Comparison of ENCODE assay signal across 9 cellular contexts in genomic region chr20:50380697-50381040, GRCh38.
DNase-seq lines count a peak whose midpoint lies in the region; ATAC-seq and TF ChIP-seq lines count a peak whose summit lies in the region.
"Had no signal": no experiment of that assay in that cellular context is flagged by ENCODE, and none has a peak within 500 bp of the region (broad histone marks: within the 10 kb centered on the region; RNA-seq: fewer than 3 reads in every experiment).

No MANE protein-coding gene starts in this region.

- peaks cover 12 to 50% (median 29%) of the 10 kb centered on the region in 4 donors for H3K4me1 Mint-ChIP-seq in naive thymus-derived CD8-positive, alpha-beta T cell

- no peaks in the 10 kb centered on the region for H3K9me3 Mint-ChIP-seq in naive thymus-derived CD8-positive, alpha-beta T cell

- H3K36me3 ChIP-seq in BLaER1 (no peaks in the 10 kb centered on the region), MM.1S (replicated peaks; ENCODE audit: insufficient read depth, low read length) (no peaks in the 10 kb centered on the region)

- H3K36me3 Mint-ChIP-seq in naive thymus-derived CD8-positive, alpha-beta T cell, result no peaks in the 10 kb centered on the region

- no peaks in the 10 kb centered on the region for H3K27me3 ChIP-seq in BLaER1
- peaks cover 7% of the 10 kb centered on the region; the same call in 1 of the 2 replicates for H3K27me3 ChIP-seq in MM.1S (replicated peaks; ENCODE audit: insufficient read depth, low read length)

- H2AFZ ChIP-seq in MM.1S (ENCODE audit: low read length), result no peak overlapping the region

- H3K79me2 ChIP-seq in MM.1S (ENCODE audit: low read length), result no peaks in the 10 kb centered on the region

- no peaks in the 10 kb centered on the region for H3F3A ChIP-seq in MM.1S (ENCODE audit: insufficient read depth, low read length)

- H3K27me3 Mint-ChIP-seq in naive thymus-derived CD8-positive, alpha-beta T cell, result peaks cover 0 to 2% (median 0%) of the 10 kb centered on the region in 5 donors

- POLR2A ChIA-PET in naive thymus-derived CD8-positive, alpha-beta T cell (lab: Charles Lee), result interaction anchor here (0.7 kb wide), 1 partner anchor 423 kb away, joined by 3 read pairs; no protein-coding TSS in a partner anchor

- H3K27ac Mint-ChIP-seq in naive thymus-derived CD8-positive, alpha-beta T cell, result peak overlapping the region in 6 of 10 donors; percentile 10 to 81 (median 36)

- H3K9me2 ChIP-seq in MM.1S (replicated peaks; ENCODE audit: insufficient read depth, low read length), result no peaks in the 10 kb centered on the region

- H3K9me3 ChIP-seq in BLaER1 (no peaks in the 10 kb centered on the region), MM.1S (replicated peaks; ENCODE audit: insufficient read depth, low read length) (no peaks in the 10 kb centered on the region)

- peak overlapping the region; percentile 71 for H3K4me2 ChIP-seq in BLaER1
- H3K4me2 ChIP-seq in MM.1S (ENCODE audit: low read depth, low read length), result no peak overlapping the region

- H4K20me1 ChIP-seq in BLaER1 (no peaks in the 10 kb centered on the region), MM.1S (ENCODE audit: insufficient read depth, low read length) (no peaks in the 10 kb centered on the region)

- TF ChIP-seq CTCF in MM.1S (IDR thresholded peaks at IDR 0.05; ENCODE audit: low read length) (peak; percentile 11; the same call in 1 of the 2 replicates), cardiac fibroblast (IDR thresholded peaks at IDR 0.05; ENCODE audit: low read depth, low read length) (peak; percentile 59)

- H3K4me3 Mint-ChIP-seq in naive thymus-derived CD8-positive, alpha-beta T cell, result no peak overlapping the region

- H3K4me3 ChIP-seq in BLaER1 (no peak overlapping the region), MM.1S (ENCODE audit: low read length) (no peak overlapping the region), cardiac fibroblast (replicated peaks in 1 of 2; ENCODE audit: low read depth in 2 of 2, low read length in 2 of 2) (no peak overlapping the region)
- H3K4me3 ChIP-seq: coronary artery had no signal

- ATAC-seq in naive thymus-derived CD8-positive, alpha-beta T cell, result no peak
- ATAC-seq in HG02884 (IDR thresholded peaks at IDR 0.05; ENCODE audit: unreplicated experiment), result no peak

- H3K9ac ChIP-seq in BLaER1, result no peak overlapping the region
- H3K9ac ChIP-seq in MM.1S (ENCODE audit: low read length), result no peak overlapping the region

- DNase-seq in MM.1S (no peak), cardiac fibroblast (ENCODE audit: low read depth in 2 of 2) (peak; percentile 54 to 71), occipital lobe (lab: John Stamatoyannopoulos, UW) (no peak), mesenteric fat pad (ENCODE audit: low spot score) (no peak)
- DNase-seq in naive thymus-derived CD8-positive, alpha-beta T cell, result peak in 1 of 10 donors; percentile 31
- no peak for DNase-seq in stimulated activated CD4-positive, alpha-beta T cell treated with anti-CD3 and anti-CD28 coated beads, Interleukin-4, amount 100 ng/mL, for 24 hours

- H3K4me1 ChIP-seq in BLaER1, result peaks cover 68% of the 10 kb centered on the region
- H3K4me1 ChIP-seq in MM.1S (ENCODE audit: low read length), result peaks cover 8% of the 10 kb centered on the region; the same call in 1 of the 2 replicates

- no peak overlapping the region for H3K27ac ChIP-seq in BLaER1
- H3K27ac ChIP-seq in MM.1S (ENCODE audit: low read length), result no peak overlapping the region

Comparison
In these comparisons a context has a peak if more than half of its experiments do, and no peak if none do; other contexts are left out.
1. DNase-seq: peak in cardiac fibroblast (2 of 2); none in MM.1S (single experiment), occipital lobe (single experiment), stimulated activated CD4-positive, alpha-beta T cell treated with anti-CD3 and anti-CD28 coated beads, Interleukin-4, amount 100 ng/mL, for 24 hours (single experiment) and mesenteric fat pad (single experiment).